ENCODE assay signal across 8 cellular contexts in genomic region chr1:235650341-235651169, GRCh38. TPM values are rescaled to one million over a fixed set of nuclear protein-coding genes. Genes with fewer than 3 reads are reported as not detected.
DNase-seq lines count a peak whose midpoint lies in the region; FAIRE-seq and TF ChIP-seq lines count a peak whose summit lies in the region.

No MANE protein-coding gene starts in this region.

- no peak overlapping the region for H2AK5ac ChIP-seq in mesenchymal stem cell (ENCODE audit: low read length, severe bottlenecking)

- no peak overlapping the region for H3K18ac ChIP-seq in mesenchymal stem cell (ENCODE audit: low read depth in 1 of 2, low read length in 2 of 2)

- H3K9me3 ChIP-seq in mesenchymal stem cell (ENCODE audit: control insufficient read depth, low read length), result no peaks in the 10 kb centered on the region

- H2AFZ ChIP-seq in mesenchymal stem cell (ENCODE audit: low read depth, low read length), result no peak overlapping the region

- no peak overlapping the region for H2BK5ac ChIP-seq in mesenchymal stem cell (ENCODE audit: low read depth, low read length, poor library complexity, severe bottlenecking)

- no peak overlapping the region for H3K27ac ChIP-seq in mesenchymal stem cell (ENCODE audit: low read length, poor library complexity, severe bottlenecking)
- no peak overlapping the region for H3K27ac ChIP-seq in urinary bladder (ENCODE audit: low read depth)

- no peak overlapping the region for H3K14ac ChIP-seq in mesenchymal stem cell (ENCODE audit: low read length in 2 of 2)

- 3% methylated on average over 68 of the region's 71 CpGs for WGBS in mesenchymal stem cell
- 4% methylated on average over 71 of the region's 71 CpGs for WGBS in urinary bladder

- no peak overlapping the region for H2BK12ac ChIP-seq in mesenchymal stem cell (ENCODE audit: low read length in 2 of 2)

- H3K23ac ChIP-seq in mesenchymal stem cell (ENCODE audit: low read length in 2 of 2), result no peak overlapping the region

- no peak overlapping the region for H3K9ac ChIP-seq in mesenchymal stem cell (ENCODE audit: low read length)

- H3K4me1 ChIP-seq in mesenchymal stem cell (ENCODE audit: control insufficient read depth, insufficient read depth, low read depth, low read length) (peaks cover 23% of the 10 kb centered on the region), urinary bladder (ENCODE audit: insufficient read depth) (no peaks in the 10 kb centered on the region)

- peak; percentile 27 for DNase-seq in DMS153 (lab: John Stamatoyannopoulos, UW)
- peak; percentile 23 for DNase-seq in NCI-H1105 (lab: John Stamatoyannopoulos, UW)
- no peak for DNase-seq in bronchial epithelial cell (ENCODE audit: low read depth)
- DNase-seq in mesenchymal stem cell, result no peak
- no peak for DNase-seq in posterior vena cava (ENCODE audit: low spot score)
- DNase-seq in NOMO-1 (lab: John Stamatoyannopoulos, UW; ENCODE audit: unreplicated experiment in 2 of 2), result no peak
- DNase-seq in D721Med (ENCODE audit: insufficient read length, low spot score), result no peak

- H3K27me3 ChIP-seq in bronchial epithelial cell (ENCODE audit: control insufficient read depth, insufficient read depth, low read length), result peaks cover 24% of the 10 kb centered on the region
- peaks cover 48 to 68% of the 10 kb centered on the region in 2 experiments for H3K27me3 ChIP-seq in mesenchymal stem cell (ENCODE audit: control insufficient read depth in 1 of 2, insufficient read depth in 1 of 2, low read length in 2 of 2)

- H3K4me3 ChIP-seq in bronchial epithelial cell (ENCODE audit: low read depth, low read length) (peak overlapping the region; percentile 10), mesenchymal stem cell (ENCODE audit: insufficient read depth in 1 of 2, low read depth in 1 of 2, low read length in 2 of 2) (peak overlapping the region; percentile 47 to 63), urinary bladder (ENCODE audit: low read depth, low read length) (peak overlapping the region; percentile 78)

- H3K79me1 ChIP-seq in mesenchymal stem cell (replicated peaks; ENCODE audit: low read length, poor library complexity, severe bottlenecking), result no peaks in the 10 kb centered on the region

- peak overlapping the region; percentile 66 for H3K4me2 ChIP-seq in mesenchymal stem cell (ENCODE audit: low read length, poor library complexity, severe bottlenecking)

- no peaks in the 10 kb centered on the region for H3K36me3 ChIP-seq in bronchial epithelial cell (ENCODE audit: control insufficient read depth, insufficient read depth, low read length)
- H3K36me3 ChIP-seq in mesenchymal stem cell (ENCODE audit: control insufficient read depth in 1 of 2, insufficient read depth in 2 of 2, low read depth in 1 of 2, low read length in 2 of 2), result no peaks in the 10 kb centered on the region
- H3K36me3 ChIP-seq in urinary bladder (ENCODE audit: insufficient read depth), result no peaks in the 10 kb centered on the region

- TF ChIP-seq CTCF in bronchial epithelial cell (IDR thresholded peaks at IDR 0.05; ENCODE audit: insufficient read depth, low read length, severe bottlenecking) (no peak), D721Med (IDR thresholded peaks at IDR 0.05; ENCODE audit: insufficient read depth, missing control alignments) (no peak)

- intact Hi-C loops in posterior vena cava (cut with DNase I), result no loop called here

- H2BK120ac ChIP-seq in mesenchymal stem cell (ENCODE audit: low read depth, low read length), result no peak overlapping the region

- no peak overlapping the region for H4K91ac ChIP-seq in mesenchymal stem cell (ENCODE audit: low read length)

- H2BK15ac ChIP-seq in mesenchymal stem cell (ENCODE audit: low read depth, poor library complexity, severe bottlenecking), result no peak overlapping the region

- no peak for FAIRE-seq in bronchial epithelial cell (lab: Jason Lieb, UNC)
- no peak for FAIRE-seq in D721Med (lab: Jason Lieb, UNC)

- H3K4ac ChIP-seq in mesenchymal stem cell (ENCODE audit: low read depth in 1 of 2, low read length in 2 of 2), result no peak overlapping the region

- no peak overlapping the region for H4K8ac ChIP-seq in mesenchymal stem cell (ENCODE audit: low read length)

RNA-seq across cellular contexts. Expression of gene GNG4, which starts 1.0 kb away (rescaled TPM):
- total RNA-seq in bronchial epithelial cell (0.13 TPM in 1 of 2 replicates, not detected in the other), urinary bladder (2.3 TPM), posterior vena cava (under 1 TPM; 0.32 to 0.38 TPM)
- 0.07 TPM for polyA plus RNA-seq in mesenchymal stem cell (2013, experiment 1 of 2)
- 0.14 TPM for polyA plus RNA-seq in mesenchymal stem cell (2013, experiment 2 of 2)
- polyA plus RNA-seq in urinary bladder, result 3.9 TPM

Comparison
In these comparisons a context has a peak if more than half of its experiments do, and no peak if none do; other contexts are left out.
1. DNase-seq: peak in DMS153 (single experiment) and NCI-H1105 (single experiment); none in bronchial epithelial cell (single experiment), mesenchymal stem cell (single experiment), posterior vena cava (single experiment), NOMO-1 (0 of 2) and D721Med (single experiment).
2. H3K4me3 ChIP-seq: peak in every context shown above with its lines; median percentile 78 in urinary bladder; 55 in mesenchymal stem cell; 10 in bronchial epithelial cell.